Comparison of ENCODE assay signal across 1 cellular context in the genomic region with DNA sequence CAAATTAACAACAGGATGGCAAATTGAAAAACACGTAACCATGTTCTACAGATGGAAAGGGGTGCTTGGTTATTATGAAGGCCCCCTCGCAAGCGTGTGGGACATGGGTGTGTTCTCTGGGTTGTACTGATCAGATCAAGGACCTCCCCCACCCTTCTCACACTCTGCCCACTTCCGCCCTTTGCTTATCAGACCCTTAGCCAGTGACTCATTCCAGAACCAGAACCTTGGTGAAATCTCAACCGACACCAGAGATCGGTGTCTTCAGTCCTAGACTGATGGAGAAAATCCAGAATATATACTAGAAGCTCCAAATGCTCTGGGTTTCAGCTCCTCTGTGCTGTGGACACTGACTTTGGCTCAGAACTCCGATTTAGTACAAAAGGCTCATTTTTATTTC.
TF ChIP-seq lines count a peak whose summit lies in the region.

No MANE protein-coding gene starts in this region.

TF ChIP-seq in WTC11, 78 proteins besides CTCF, POLR2A, EP300 and RAD21 (continued from another document):
- TF ChIP-seq, protein P1, sequence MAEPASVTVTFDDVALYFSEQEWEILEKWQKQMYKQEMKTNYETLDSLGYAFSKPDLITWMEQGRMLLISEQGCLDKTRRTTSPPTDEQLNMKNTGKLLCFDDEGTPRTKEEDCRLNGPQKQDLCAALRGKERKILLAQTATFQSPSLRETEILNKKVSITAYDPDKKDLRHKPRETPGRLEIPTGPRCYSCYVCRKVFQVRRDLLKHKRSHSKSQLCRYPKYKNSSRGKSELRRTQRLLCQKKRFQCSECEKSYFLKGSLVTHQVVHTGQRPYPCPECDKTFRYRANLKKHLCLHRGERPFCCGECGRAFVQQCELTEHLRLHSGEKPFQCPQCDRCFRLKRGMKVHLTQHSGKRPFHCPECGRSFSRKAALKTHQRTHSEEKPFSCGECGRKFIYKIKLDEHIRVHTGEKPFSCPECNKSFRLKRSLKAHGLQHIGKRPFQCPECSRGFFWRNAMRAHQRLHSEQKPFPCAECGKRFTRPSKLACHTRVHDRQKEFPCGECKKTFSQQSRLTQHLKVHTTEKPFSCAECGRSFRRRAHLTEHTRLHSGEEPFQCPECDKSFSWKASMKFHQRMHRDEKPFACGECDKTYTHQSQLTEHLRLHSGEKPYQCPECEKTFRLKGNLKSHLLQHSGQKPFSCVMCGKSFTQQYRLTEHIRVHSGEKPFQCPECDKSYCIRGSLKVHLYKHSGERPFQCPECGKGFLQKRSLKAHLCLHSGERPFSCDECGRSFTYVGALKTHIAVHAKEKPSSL (CRISPR knock-in tag; conservative IDR thresholded peaks at IDR 0.05) = no peak
- no peak for TF ChIP-seq NFYB (CRISPR knock-in tag; conservative IDR thresholded peaks at IDR 0.05; ENCODE audit: low read depth)
- TF ChIP-seq, protein P2, sequence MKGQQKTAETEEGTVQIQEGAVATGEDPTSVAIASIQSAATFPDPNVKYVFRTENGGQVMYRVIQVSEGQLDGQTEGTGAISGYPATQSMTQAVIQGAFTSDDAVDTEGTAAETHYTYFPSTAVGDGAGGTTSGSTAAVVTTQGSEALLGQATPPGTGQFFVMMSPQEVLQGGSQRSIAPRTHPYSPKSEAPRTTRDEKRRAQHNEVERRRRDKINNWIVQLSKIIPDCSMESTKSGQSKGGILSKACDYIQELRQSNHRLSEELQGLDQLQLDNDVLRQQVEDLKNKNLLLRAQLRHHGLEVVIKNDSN (CRISPR knock-in tag; IDR thresholded peaks at IDR 0.05) = no peak
- TF ChIP-seq, protein P3, sequence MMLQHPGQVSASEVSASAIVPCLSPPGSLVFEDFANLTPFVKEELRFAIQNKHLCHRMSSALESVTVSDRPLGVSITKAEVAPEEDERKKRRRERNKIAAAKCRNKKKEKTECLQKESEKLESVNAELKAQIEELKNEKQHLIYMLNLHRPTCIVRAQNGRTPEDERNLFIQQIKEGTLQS (CRISPR knock-in tag; conservative IDR thresholded peaks at IDR 0.05) = no peak
- TF ChIP-seq FOXP1 (CRISPR knock-in tag; IDR thresholded peaks at IDR 0.05; ENCODE audit: borderline replicate concordance) = no peak
- no peak for TF ChIP-seq HMGXB4 (CRISPR knock-in tag; IDR thresholded peaks at IDR 0.05)
- TF ChIP-seq, protein P4, sequence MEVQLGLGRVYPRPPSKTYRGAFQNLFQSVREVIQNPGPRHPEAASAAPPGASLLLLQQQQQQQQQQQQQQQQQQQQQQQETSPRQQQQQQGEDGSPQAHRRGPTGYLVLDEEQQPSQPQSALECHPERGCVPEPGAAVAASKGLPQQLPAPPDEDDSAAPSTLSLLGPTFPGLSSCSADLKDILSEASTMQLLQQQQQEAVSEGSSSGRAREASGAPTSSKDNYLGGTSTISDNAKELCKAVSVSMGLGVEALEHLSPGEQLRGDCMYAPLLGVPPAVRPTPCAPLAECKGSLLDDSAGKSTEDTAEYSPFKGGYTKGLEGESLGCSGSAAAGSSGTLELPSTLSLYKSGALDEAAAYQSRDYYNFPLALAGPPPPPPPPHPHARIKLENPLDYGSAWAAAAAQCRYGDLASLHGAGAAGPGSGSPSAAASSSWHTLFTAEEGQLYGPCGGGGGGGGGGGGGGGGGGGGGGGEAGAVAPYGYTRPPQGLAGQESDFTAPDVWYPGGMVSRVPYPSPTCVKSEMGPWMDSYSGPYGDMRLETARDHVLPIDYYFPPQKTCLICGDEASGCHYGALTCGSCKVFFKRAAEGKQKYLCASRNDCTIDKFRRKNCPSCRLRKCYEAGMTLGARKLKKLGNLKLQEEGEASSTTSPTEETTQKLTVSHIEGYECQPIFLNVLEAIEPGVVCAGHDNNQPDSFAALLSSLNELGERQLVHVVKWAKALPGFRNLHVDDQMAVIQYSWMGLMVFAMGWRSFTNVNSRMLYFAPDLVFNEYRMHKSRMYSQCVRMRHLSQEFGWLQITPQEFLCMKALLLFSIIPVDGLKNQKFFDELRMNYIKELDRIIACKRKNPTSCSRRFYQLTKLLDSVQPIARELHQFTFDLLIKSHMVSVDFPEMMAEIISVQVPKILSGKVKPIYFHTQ (CRISPR knock-in tag; IDR thresholded peaks at IDR 0.05) = no peak
- TF ChIP-seq HMGA2 (CRISPR knock-in tag; IDR thresholded peaks at IDR 0.05) = no peak
